17 cellular contexts compared by ENCODE assay signal in genomic region chr11:12123177-12123576, GRCh38. TPM values are rescaled to one million over a fixed set of nuclear protein-coding genes. Genes with fewer than 3 reads are reported as not detected.
DNase-seq lines count a peak whose midpoint lies in the region; ATAC-seq and TF ChIP-seq lines count a peak whose summit lies in the region.
"Had no signal": no experiment of that assay in that cellular context is flagged by ENCODE, and none has a peak within 500 bp of the region (broad histone marks: within the 10 kb centered on the region; RNA-seq: fewer than 3 reads in every experiment).

No MANE protein-coding gene starts in this region.

- no peaks in the 10 kb centered on the region for H3K36me3 ChIP-seq in gastroesophageal sphincter
- peaks cover 0 to 4% (median 0%) of the 10 kb centered on the region in 3 donors for H3K36me3 ChIP-seq in tibial artery
- no peaks in the 10 kb centered on the region for H3K36me3 ChIP-seq in PC-9 (ENCODE audit: low read depth)

- no peak overlapping the region for H3K4me3 ChIP-seq in cardiac fibroblast (replicated peaks in 1 of 2; ENCODE audit: low read depth in 2 of 2, low read length in 2 of 2)
- no peak overlapping the region for H3K4me3 ChIP-seq in gastroesophageal sphincter
- H3K4me3 ChIP-seq in tibial artery, result no peak overlapping the region
- H3K4me3 ChIP-seq in PC-9, result no peak overlapping the region
- H3K4me3 ChIP-seq: body of pancreas, Peyer's patch, skin epidermis had no signal

- peaks cover 63% of the 10 kb centered on the region for H3K79me2 ChIP-seq in PC-9 (ENCODE audit: low read depth)

- H3K9me3 ChIP-seq in gastroesophageal sphincter (no peaks in the 10 kb centered on the region), tibial artery (no peaks in the 10 kb centered on the region), PC-9 (ENCODE audit: insufficient read depth, low read depth) (no peaks in the 10 kb centered on the region)
- H3K9me3 ChIP-seq: body of pancreas, Peyer's patch had no signal

- ATAC-seq in gastroesophageal sphincter (no peak), GM19452 (IDR thresholded peaks at IDR 0.05; ENCODE audit: unreplicated experiment) (no peak)
- ATAC-seq: body of pancreas had no signal

- intact Hi-C loops in tibial artery (cut with DNase I; ENCODE audit: low total_unique reads), result no loop called here
- intact Hi-C loops in PC-9 (cut with micrococcal nuclease; ENCODE audit: unreplicated experiment), result loop anchor here (5.0 kb wide), 1 partner anchor 114 kb away; no protein-coding TSS in a partner anchor

- 67 to 83% methylated on average over 1 of the region's 1 CpG for WGBS in gastroesophageal sphincter (ENCODE audit: low coverage in 1 of 2), 2 donors

- no peak for TF ChIP-seq CTCF in cardiac fibroblast (IDR thresholded peaks at IDR 0.05; ENCODE audit: low read depth, low read length)
- TF ChIP-seq CTCF in gastroesophageal sphincter (IDR thresholded peaks at IDR 0.05), result no peak
- TF ChIP-seq CTCF in tibial artery (IDR thresholded peaks at IDR 0.05), result no peak
- no peak for TF ChIP-seq CTCF in PC-9 (conservative IDR thresholded peaks at IDR 0.05)

- H3K27me3 ChIP-seq in gastroesophageal sphincter (no peaks in the 10 kb centered on the region), tibial artery (no peaks in the 10 kb centered on the region), PC-9 (ENCODE audit: insufficient read depth, low read depth) (no peaks in the 10 kb centered on the region)
- H3K27me3 ChIP-seq: body of pancreas, Peyer's patch had no signal

- H3K4me1 ChIP-seq in gastroesophageal sphincter (peaks cover 0 to 91% (median 46%) of the 10 kb centered on the region in 3 donors), tibial artery (peaks cover 4 to 100% (median 83%) of the 10 kb centered on the region in 4 donors), PC-9 (replicated peaks; ENCODE audit: insufficient read depth) (peaks cover 89% of the 10 kb centered on the region)

- H3K9me2 ChIP-seq in PC-9 (ENCODE audit: insufficient read depth), result no peaks in the 10 kb centered on the region

- H3K27ac ChIP-seq in gastroesophageal sphincter, result peak overlapping the region in 3 of 4 donors; percentile 87 to 97 (median 89)
- peak overlapping the region; percentile 94 to 99 for H3K27ac ChIP-seq in tibial artery
- H3K27ac ChIP-seq in PC-9, result no peak overlapping the region
- H3K27ac ChIP-seq: body of pancreas had no signal

- no peak overlapping the region for H3K4me2 ChIP-seq in PC-9

- no peak for TF ChIP-seq EP300 in gastroesophageal sphincter (IDR thresholded peaks at IDR 0.05)

- no TSS peak for BruUV-seq in PC-9 (replicated peaks; lab: Mats Ljungman, UMichigan)

- CTCF ChIA-PET in PC-9 (lab: Charles Lee), result no interaction called here

- no peak overlapping the region for H2AFZ ChIP-seq in PC-9

- POLR2A ChIA-PET in PC-9 (lab: Charles Lee; ENCODE audit: unreplicated experiment), result no interaction called here

- DNase-seq in HT1080 (ENCODE audit: low read depth), result peak; percentile 62
- DNase-seq in cardiac fibroblast (ENCODE audit: low read depth in 2 of 2), result peak; percentile 49 to 85
- DNase-seq in tibial artery, result no peak
- DNase-seq in NOMO-1 treated with dmso at 0.1 percent for 144 hours (lab: John Stamatoyannopoulos, UW; ENCODE audit: unreplicated experiment), result no peak
- no peak for DNase-seq in NCI-H82 (lab: John Stamatoyannopoulos, UW)
- DNase-seq in PC-9, result no peak
- DNase-seq: body of pancreas; CD8-positive, alpha-beta memory T cell; GDM1; KBM-7; NCI-H146; NCI-H524; Peyer's patch; T-helper 9 cell had no signal

- no peak for TF ChIP-seq POLR2A in gastroesophageal sphincter (IDR thresholded peaks at IDR 0.05)

- no peaks in the 10 kb centered on the region for H4K20me1 ChIP-seq in PC-9 (ENCODE audit: insufficient read depth)

- H3F3A ChIP-seq in PC-9 (ENCODE audit: insufficient read depth, low read depth), result peaks cover 40% of the 10 kb centered on the region

RNA-seq across cellular contexts. Expression of gene MICAL2, which starts 12.8 kb away (rescaled TPM):
- 254 and 314 TPM in 2 replicates for total RNA-seq in HT1080 (2014; rRNA removed; shearing (Covaris generic))
- polyA plus RNA-seq in HT1080 (2015; cell fraction: cytosol; rRNA removed), result 177 and 224 TPM in 2 replicates
- polyA plus RNA-seq in HT1080 (2015; cell fraction: nucleus; rRNA removed), result 244 and 254 TPM in 2 replicates
- total RNA-seq in gastroesophageal sphincter, result 100 to 1,000 TPM; 196 to 550 (median 237) TPM
- 30.5 and 32.4 TPM in 2 replicates for total RNA-seq in PC-9 (2021)

Comparison
In these comparisons a context has a peak if more than half of its experiments do, and no peak if none do; other contexts are left out.
1. DNase-seq: peak in HT1080 (single experiment) and cardiac fibroblast (2 of 2); none in tibial artery (0 of 2), NOMO-1 treated with dmso at 0.1 percent for 144 hours (single experiment), NCI-H82 (single experiment) and PC-9 (0 of 2).